ENCODE assay signal across 1 cellular context in the genomic region with DNA sequence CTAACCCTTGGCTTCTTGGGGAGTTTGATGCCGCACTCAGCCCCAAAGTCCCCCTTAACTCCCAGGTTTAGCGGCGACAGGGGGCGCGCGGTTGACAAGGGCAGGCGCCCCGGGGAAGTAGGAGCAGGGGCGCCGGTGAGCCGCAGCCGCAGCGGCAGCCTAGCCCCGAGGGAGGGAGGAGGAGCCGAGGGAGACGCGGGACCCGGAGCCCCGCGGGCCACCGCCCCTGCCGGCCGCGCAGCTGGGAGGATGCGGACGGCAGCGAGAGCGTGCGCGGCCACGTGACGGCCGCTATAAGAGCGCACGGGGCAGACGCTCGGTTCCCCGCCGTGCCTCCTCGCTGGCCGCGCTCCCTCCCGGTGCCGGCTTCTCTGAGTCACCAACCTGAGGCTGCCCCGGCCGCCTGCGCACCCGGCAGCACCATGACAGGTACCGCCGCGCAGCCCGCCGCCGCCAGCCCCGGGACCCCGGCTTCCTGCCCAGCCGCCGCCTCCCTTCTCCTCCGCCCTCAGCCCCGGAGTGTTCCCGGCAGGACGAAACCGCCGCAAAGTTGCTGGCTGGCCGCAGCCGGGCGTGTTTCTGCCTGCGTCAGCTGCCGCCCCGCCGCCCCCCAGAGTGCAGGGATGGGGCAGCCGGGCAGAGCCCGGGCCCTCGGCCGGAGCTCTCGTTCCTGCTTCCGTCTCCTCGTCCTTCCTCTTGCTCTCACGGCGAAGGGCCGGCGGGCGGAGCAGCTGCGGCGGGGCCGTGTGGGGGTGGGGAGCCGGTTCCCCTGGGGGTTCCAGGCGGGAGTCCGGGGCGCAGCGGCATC.
TF ChIP-seq lines count a peak whose summit lies in the region.

TSS of gene GYG1 (plus strand) at position 322 of the 808 bp plus-strand sequence. CDS start at position 423, 101 bp downstream.

TF ChIP-seq in GM12878, 131 proteins besides CTCF, POLR2A, EP300 and RAD21 (continued from another document):
- peak; percentile 18 for TF ChIP-seq RELA (IDR thresholded peaks at IDR 0.05; ENCODE audit: borderline replicate concordance, partially characterized antibody)
- peak; percentile 53; the same call in 1 of the 2 replicates for TF ChIP-seq TCF12 (IDR thresholded peaks at IDR 0.05; ENCODE audit: low read depth, low read length)
